Comparison of ENCODE assay signal across 22 cellular contexts in genomic region chr15:22893081-22893480, GRCh38.
"Had no signal": no experiment of that assay in that cellular context is flagged by ENCODE, and none has a peak within 500 bp of the region (broad histone marks: within the 10 kb centered on the region; RNA-seq: fewer than 3 reads in every experiment).

No MANE protein-coding gene starts in this region.

- H3K27me3 ChIP-seq: Peyer's patch had no signal

- H3K27me3 Mint-ChIP-seq: activated B cell treated with CpG ODN at 0.5 μM for 24 hours; activated CD4-positive, alpha-beta T cell treated with anti-CD3 and anti-CD28 coated beads, Interleukin-2, amount 10 ng/mL, durations not matched to agents 24 days and 14 days; activated CD8-positive, alpha-beta memory T cell treated with anti-CD3 and anti-CD28 coated beads, Interleukin-2, amount 10 ng/mL, durations not matched to agents 7 days and 5 days; activated naive CD4-positive, alpha-beta T cell treated with anti-CD3 and anti-CD28 coated beads, Interleukin-2, amount 50 U/mL, for 24 hours; activated T-cell treated with anti-CD3 and anti-CD28 coated beads, Interleukin-2, amount 50 U/mL, for 24 hours; IgD-negative memory B cell had no signal

- H3K4me3 Mint-ChIP-seq: activated B cell treated with CpG ODN at 0.5 μM for 24 hours; activated CD4-positive, alpha-beta T cell treated with anti-CD3 and anti-CD28 coated beads, Interleukin-2, amount 10 ng/mL, durations not matched to agents 24 days and 14 days; activated CD8-positive, alpha-beta memory T cell treated with anti-CD3 and anti-CD28 coated beads, Interleukin-2, amount 10 ng/mL, durations not matched to agents 7 days and 5 days; activated naive CD4-positive, alpha-beta T cell treated with anti-CD3 and anti-CD28 coated beads, Interleukin-2, amount 50 U/mL, for 24 hours; activated T-cell treated with anti-CD3 and anti-CD28 coated beads, Interleukin-2, amount 50 U/mL, for 24 hours; activated T-helper 1 cell treated with anti-CD3 and anti-CD28 coated beads, Interleukin-12 subunit alpha, Interleukin-12 subunit beta, Interleukin-2, Interleukin-4 antibody, amounts not matched to agents 30 ng/mL and 10 ng/mL and 1 ng/mL, durations not matched to agents 14 hours and 24 hours and 36 hours; IgD-negative memory B cell had no signal

- ATAC-seq: activated CD8-positive, alpha-beta memory T cell treated with anti-CD3 and anti-CD28 coated beads, Interleukin-2, amount 10 ng/mL, durations not matched to agents 7 days and 5 days had no signal

- DNase-seq: activated B cell treated with CpG ODN at 0.5 μM for 24 hours; activated CD4-positive, alpha-beta T cell treated with anti-CD3 and anti-CD28 coated beads for 1 hour; activated CD4-positive, alpha-beta T cell treated with anti-CD3 and anti-CD28 coated beads, Interleukin-2, amount 10 ng/mL, durations not matched to agents 24 days and 14 days; activated CD4-positive, alpha-beta T cell treated with anti-CD3 and anti-CD28 coated beads, Interleukin-2, amount 50 U/mL, for 48 hours; activated CD8-positive, alpha-beta memory T cell treated with anti-CD3 and anti-CD28 coated beads, Interleukin-2, amount 10 ng/mL, durations not matched to agents 7 days and 5 days; activated effector memory CD4-positive, alpha-beta T cell treated with Interleukin-2 at 50 U/mL for 16 hours; activated naive CD4-positive, alpha-beta T cell; activated T-cell treated with anti-CD3 and anti-CD28 coated beads, Interleukin-2, amount 50 U/mL, for 24 hours; KG1; NCI-H1092 treated with DMSO at 0.1 percent for 48 hours; NCI-H1436; NCI-H1694 treated with DMSO at 0.1 percent for 48 hours; NCI-H2029 treated with DMSO at 0.1 percent for 48 hours; NCI-H524; Peyer's patch; SIG-M5; T-helper 2 cell; T1000 had no signal

- H3K9me3 ChIP-seq: Peyer's patch had no signal

- H3K36me3 Mint-ChIP-seq: activated CD8-positive, alpha-beta memory T cell treated with anti-CD3 and anti-CD28 coated beads, Interleukin-2, amount 10 ng/mL, durations not matched to agents 7 days and 5 days; activated naive CD4-positive, alpha-beta T cell treated with anti-CD3 and anti-CD28 coated beads, Interleukin-2, amount 50 U/mL, for 24 hours had no signal

- H3K4me1 Mint-ChIP-seq: activated B cell treated with CpG ODN at 0.5 μM for 24 hours; activated naive CD4-positive, alpha-beta T cell treated with anti-CD3 and anti-CD28 coated beads, Interleukin-2, amount 50 U/mL, for 24 hours; IgD-negative memory B cell had no signal

- H3K27ac ChIP-seq: Peyer's patch, RWPE1 had no signal

- H3K9me3 Mint-ChIP-seq: activated B cell treated with CpG ODN at 0.5 μM for 24 hours; activated CD4-positive, alpha-beta T cell treated with anti-CD3 and anti-CD28 coated beads, Interleukin-2, amount 10 ng/mL, durations not matched to agents 24 days and 14 days; activated naive CD4-positive, alpha-beta T cell treated with anti-CD3 and anti-CD28 coated beads, Interleukin-2, amount 50 U/mL, for 24 hours; activated T-cell treated with anti-CD3 and anti-CD28 coated beads, Interleukin-2, amount 50 U/mL, for 24 hours; activated T-helper 1 cell treated with anti-CD3 and anti-CD28 coated beads, Interleukin-12 subunit alpha, Interleukin-12 subunit beta, Interleukin-2, Interleukin-4 antibody, amounts not matched to agents 30 ng/mL and 10 ng/mL and 1 ng/mL, durations not matched to agents 14 hours and 24 hours and 36 hours; IgD-negative memory B cell had no signal

- H3K4me1 ChIP-seq: Peyer's patch had no signal

- H3K4me3 ChIP-seq: Peyer's patch had no signal

- H3K27ac Mint-ChIP-seq: activated B cell treated with CpG ODN at 0.5 μM for 24 hours; activated CD4-positive, alpha-beta T cell treated with anti-CD3 and anti-CD28 coated beads, Interleukin-2, amount 10 ng/mL, durations not matched to agents 24 days and 14 days; activated CD8-positive, alpha-beta memory T cell treated with anti-CD3 and anti-CD28 coated beads, Interleukin-2, amount 10 ng/mL, durations not matched to agents 7 days and 5 days; activated naive CD4-positive, alpha-beta T cell treated with anti-CD3 and anti-CD28 coated beads, Interleukin-2, amount 50 U/mL, for 24 hours; activated T-cell treated with anti-CD3 and anti-CD28 coated beads, Interleukin-2, amount 50 U/mL, for 24 hours; activated T-helper 1 cell treated with anti-CD3 and anti-CD28 coated beads, Interleukin-12 subunit alpha, Interleukin-12 subunit beta, Interleukin-2, Interleukin-4 antibody, amounts not matched to agents 30 ng/mL and 10 ng/mL and 1 ng/mL, durations not matched to agents 14 hours and 24 hours and 36 hours had no signal
